Comparison of ENCODE assay signal across 9 cellular contexts in genomic region chr12:90299121-90299520, GRCh38.
DNase-seq lines count a peak whose midpoint lies in the region; ATAC-seq and TF ChIP-seq lines count a peak whose summit lies in the region.
"Had no signal": no experiment of that assay in that cellular context is flagged by ENCODE, and none has a peak within 500 bp of the region (broad histone marks: within the 10 kb centered on the region; RNA-seq: fewer than 3 reads in every experiment).

No MANE protein-coding gene starts in this region.

- peaks cover 19% of the 10 kb centered on the region for H3K4me1 Mint-ChIP-seq in activated CD4-positive, alpha-beta memory T cell treated with anti-CD3 and anti-CD28 coated beads for 36 hours (ENCODE audit: low read depth)

- peak overlapping the region; percentile 25 for H3K4me3 Mint-ChIP-seq in activated CD4-positive, alpha-beta memory T cell treated with anti-CD3 and anti-CD28 coated beads for 36 hours

- ATAC-seq in GM19438 (IDR thresholded peaks at IDR 0.05; ENCODE audit: low read depth, unreplicated experiment) (peak; percentile 98), HG03064 (IDR thresholded peaks at IDR 0.05; ENCODE audit: low read depth, unreplicated experiment) (peak; percentile 96), SK-N-SH treated with all-trans-retinoic acid at 6 μM for 48 hours (no peak)
- ATAC-seq: K562 had no signal

- CTCF ChIA-PET in activated CD4-positive, alpha-beta memory T cell treated with anti-CD3 and anti-CD28 coated beads for 36 hours (lab: Charles Lee), result interaction anchor here (0.6 kb wide), 1 partner anchor 641 kb away, joined by 3 read pairs; no protein-coding TSS in a partner anchor

- POLR2A ChIA-PET in activated CD4-positive, alpha-beta memory T cell treated with anti-CD3 and anti-CD28 coated beads for 36 hours (lab: Charles Lee), result interaction anchor here (1.2 kb wide), 1 partner anchor 19 kb away, joined by 4 read pairs; no protein-coding TSS in a partner anchor

- no peak for TF ChIP-seq CTCF in GM10266 (IDR thresholded peaks at IDR 0.05; ENCODE audit: control insufficient read depth, insufficient read depth, low read depth, missing control alignments)

- peaks cover 15% of the 10 kb centered on the region for H3K27me3 Mint-ChIP-seq in activated CD4-positive, alpha-beta memory T cell treated with anti-CD3 and anti-CD28 coated beads for 36 hours

- no peaks in the 10 kb centered on the region for H3K9me3 Mint-ChIP-seq in activated CD4-positive, alpha-beta memory T cell treated with anti-CD3 and anti-CD28 coated beads for 36 hours

- no peak overlapping the region for H3K27ac Mint-ChIP-seq in activated CD4-positive, alpha-beta memory T cell treated with anti-CD3 and anti-CD28 coated beads for 36 hours

- intact Hi-C loops in activated CD4-positive, alpha-beta memory T cell treated with anti-CD3 and anti-CD28 coated beads for 36 hours (cut with micrococcal nuclease), result loop anchor here (1.0 kb wide), 1 partner anchor 19 kb away; no protein-coding TSS in a partner anchor

- DNase-seq in GM10266 (ENCODE audit: extremely low spot score), result peak; percentile 23
- DNase-seq in activated CD4-positive, alpha-beta memory T cell treated with anti-CD3 and anti-CD28 coated beads for 36 hours, result no peak
- no peak for DNase-seq in NCI-H146 (lab: John Stamatoyannopoulos, UW)
- no peak for DNase-seq in NCI-H1105 (lab: John Stamatoyannopoulos, UW)
- DNase-seq in ureter (ENCODE audit: low spot score), result no peak

- no peaks in the 10 kb centered on the region for H3K36me3 Mint-ChIP-seq in activated CD4-positive, alpha-beta memory T cell treated with anti-CD3 and anti-CD28 coated beads for 36 hours

TF ChIP-seq in SK-N-SH treated with all-trans-retinoic acid at 6 μM for 48 hours, 23 proteins besides CTCF, POLR2A, EP300 and RAD21:
- TF ChIP-seq, protein P1, sequence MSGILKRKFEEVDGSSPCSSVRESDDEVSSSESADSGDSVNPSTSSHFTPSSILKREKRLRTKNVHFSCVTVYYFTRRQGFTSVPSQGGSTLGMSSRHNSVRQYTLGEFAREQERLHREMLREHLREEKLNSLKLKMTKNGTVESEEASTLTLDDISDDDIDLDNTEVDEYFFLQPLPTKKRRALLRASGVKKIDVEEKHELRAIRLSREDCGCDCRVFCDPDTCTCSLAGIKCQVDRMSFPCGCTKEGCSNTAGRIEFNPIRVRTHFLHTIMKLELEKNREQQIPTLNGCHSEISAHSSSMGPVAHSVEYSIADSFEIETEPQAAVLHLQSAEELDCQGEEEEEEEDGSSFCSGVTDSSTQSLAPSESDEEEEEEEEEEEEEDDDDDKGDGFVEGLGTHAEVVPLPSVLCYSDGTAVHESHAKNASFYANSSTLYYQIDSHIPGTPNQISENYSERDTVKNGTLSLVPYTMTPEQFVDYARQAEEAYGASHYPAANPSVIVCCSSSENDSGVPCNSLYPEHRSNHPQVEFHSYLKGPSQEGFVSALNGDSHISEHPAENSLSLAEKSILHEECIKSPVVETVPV (CRISPR knock-in tag; IDR thresholded peaks at IDR 0.05), result no peak
- TF ChIP-seq CSDC2 (CRISPR knock-in tag; IDR thresholded peaks at IDR 0.05) (no peak), ISL1 (CRISPR knock-in tag; IDR thresholded peaks at IDR 0.05) (no peak), BACH2 (CRISPR knock-in tag; IDR thresholded peaks at IDR 0.05; ENCODE audit: borderline replicate concordance) (no peak), ZFP30 (CRISPR knock-in tag; IDR thresholded peaks at IDR 0.05) (no peak), ARNTL (CRISPR knock-in tag; IDR thresholded peaks at IDR 0.05; ENCODE audit: borderline replicate concordance, low read depth) (no peak), ZNF565 (CRISPR knock-in tag; conservative IDR thresholded peaks at IDR 0.05; ENCODE audit: low read depth) (no peak), ZNF70 (CRISPR knock-in tag; IDR thresholded peaks at IDR 0.05) (no peak), PPARA (CRISPR knock-in tag; IDR thresholded peaks at IDR 0.05; ENCODE audit: borderline replicate concordance) (no peak), TCF4 (CRISPR knock-in tag; IDR thresholded peaks at IDR 0.05; ENCODE audit: borderline replicate concordance) (no peak), TSHZ2 (CRISPR knock-in tag; IDR thresholded peaks at IDR 0.05) (no peak), SNAI2 (CRISPR knock-in tag; IDR thresholded peaks at IDR 0.05) (no peak), ZNF8 (CRISPR knock-in tag; IDR thresholded peaks at IDR 0.05) (no peak), ZFP3 (CRISPR knock-in tag; IDR thresholded peaks at IDR 0.05) (no peak)
- TF ChIP-seq, protein P2, sequence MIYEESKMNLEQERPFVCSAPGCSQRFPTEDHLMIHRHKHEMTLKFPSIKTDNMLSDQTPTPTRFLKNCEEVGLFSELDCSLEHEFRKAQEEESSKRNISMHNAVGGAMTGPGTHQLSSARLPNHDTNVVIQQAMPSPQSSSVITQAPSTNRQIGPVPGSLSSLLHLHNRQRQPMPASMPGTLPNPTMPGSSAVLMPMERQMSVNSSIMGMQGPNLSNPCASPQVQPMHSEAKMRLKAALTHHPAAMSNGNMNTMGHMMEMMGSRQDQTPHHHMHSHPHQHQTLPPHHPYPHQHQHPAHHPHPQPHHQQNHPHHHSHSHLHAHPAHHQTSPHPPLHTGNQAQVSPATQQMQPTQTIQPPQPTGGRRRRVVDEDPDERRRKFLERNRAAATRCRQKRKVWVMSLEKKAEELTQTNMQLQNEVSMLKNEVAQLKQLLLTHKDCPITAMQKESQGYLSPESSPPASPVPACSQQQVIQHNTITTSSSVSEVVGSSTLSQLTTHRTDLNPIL (CRISPR knock-in tag; IDR thresholded peaks at IDR 0.05; ENCODE audit: low read depth), result no peak
